Comparison of ENCODE assay signal across 1 cellular context in the genomic region with DNA sequence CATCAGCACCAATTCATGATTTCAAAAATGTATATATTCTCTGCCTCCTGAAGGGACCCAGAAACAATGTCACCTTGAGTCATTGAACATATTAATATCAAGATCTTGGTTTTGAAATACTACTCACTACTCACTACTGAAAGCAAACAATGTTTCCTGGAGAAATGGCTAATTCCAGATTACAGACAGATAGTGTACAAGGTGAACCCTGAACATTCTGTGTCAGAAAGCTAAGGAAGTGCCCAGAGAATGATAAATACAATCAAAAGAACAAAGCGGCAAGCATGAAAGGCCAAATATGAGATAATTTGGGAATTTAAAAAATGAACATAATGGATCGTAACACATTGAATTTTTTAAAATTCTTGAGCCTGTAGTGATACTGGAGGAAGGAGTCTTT.
TF ChIP-seq lines count a peak whose summit lies in the region.

No MANE protein-coding gene starts in this region.

TF ChIP-seq in endothelial cell of umbilical vein, 7 proteins besides CTCF, POLR2A, EP300 and RAD21 (continued from another document):
- TF ChIP-seq JUN (IDR thresholded peaks at IDR 0.05; ENCODE audit: borderline replicate concordance, insufficient read depth, insufficient read length, low read depth) (no peak), FOS (IDR thresholded peaks at IDR 0.05; ENCODE audit: borderline replicate concordance, insufficient read depth, low read length) (no peak), GATA2 (IDR thresholded peaks at IDR 0.05; ENCODE audit: insufficient read depth, insufficient read length, low read depth, low read length) (peak; percentile 62), POLR2AphosphoS5 (IDR thresholded peaks at IDR 0.05; ENCODE audit: insufficient read depth, low read depth, low read length) (peak; percentile 62), MYC (IDR thresholded peaks at IDR 0.05; ENCODE audit: low read depth, low read length) (no peak)
